18 cellular contexts compared by ENCODE assay signal in the genomic region with DNA sequence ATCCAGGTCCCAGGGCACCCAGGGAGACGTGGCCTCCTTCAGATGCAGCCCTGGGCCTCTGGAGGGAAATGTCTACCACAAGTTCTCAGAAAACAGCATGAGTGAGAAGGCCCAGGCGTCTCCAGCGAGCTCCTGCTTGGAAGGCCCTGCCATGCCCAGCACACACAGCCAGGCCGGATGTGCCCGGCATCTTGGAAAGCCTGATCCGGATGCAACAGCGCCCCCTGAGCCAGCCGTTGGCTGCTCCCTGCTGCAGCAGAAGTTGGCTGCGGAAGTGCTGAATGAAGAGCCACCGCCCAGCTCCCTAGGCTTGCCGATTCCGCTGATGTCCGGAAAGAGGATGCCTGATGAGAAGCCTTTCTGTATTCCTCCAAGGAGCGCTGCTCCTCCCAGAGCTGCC. TPM values are rescaled to one million over a fixed set of nuclear protein-coding genes. Genes with fewer than 3 reads are reported as not detected.
"Had no signal": no experiment of that assay in that cellular context is flagged by ENCODE, and none has a peak within 500 bp of the region (broad histone marks: within the 10 kb centered on the region; RNA-seq: fewer than 3 reads in every experiment).

No MANE protein-coding gene starts in this region.

- H3K36me3 Mint-ChIP-seq: activated naive CD8-positive, alpha-beta T cell; memory B cell; stimulated activated naive B cell treated with anti-CD40 and anti-IgM and Interleukin-4, amounts not matched to agents 10 μg/mL and 1 μg/mL and 100 μg/mL, for 72 hours had no signal

- H3K27me3 Mint-ChIP-seq: activated CD4-positive, alpha-beta T cell treated with anti-CD3 and anti-CD28 coated beads, Interleukin-2, amount 10 ng/mL, durations not matched to agents 24 days and 14 days; activated naive CD8-positive, alpha-beta T cell; memory B cell; stimulated activated naive B cell treated with anti-CD40 and anti-IgM and Interleukin-4, amounts not matched to agents 10 μg/mL and 1 μg/mL and 100 μg/mL, for 72 hours had no signal

- H3K4me3 Mint-ChIP-seq: activated CD4-positive, alpha-beta T cell treated with anti-CD3 and anti-CD28 coated beads, Interleukin-2, amount 10 ng/mL, durations not matched to agents 24 days and 14 days; activated CD8-positive, alpha-beta T cell treated with anti-CD3 and anti-CD28 coated beads, Interleukin-2, amount 10 ng/mL, durations not matched to agents 7 days and 5 days; activated naive CD8-positive, alpha-beta T cell; activated T-cell treated with anti-CD3 and anti-CD28 coated beads, Interleukin-2, amount 50 U/mL, for 72 hours; memory B cell; naive thymus-derived CD8-positive, alpha-beta T cell; stimulated activated naive B cell treated with anti-CD40 and anti-IgM and Interleukin-4, amounts not matched to agents 10 μg/mL and 1 μg/mL and 100 μg/mL, for 72 hours had no signal

- H3K27ac Mint-ChIP-seq: activated CD4-positive, alpha-beta T cell treated with anti-CD3 and anti-CD28 coated beads, Interleukin-2, amount 10 ng/mL, durations not matched to agents 24 days and 14 days; activated CD8-positive, alpha-beta T cell treated with anti-CD3 and anti-CD28 coated beads, Interleukin-2, amount 10 ng/mL, durations not matched to agents 7 days and 5 days; activated naive CD8-positive, alpha-beta T cell; activated T-cell treated with anti-CD3 and anti-CD28 coated beads, Interleukin-2, amount 50 U/mL, for 72 hours; memory B cell; naive thymus-derived CD8-positive, alpha-beta T cell; stimulated activated naive B cell treated with anti-CD40 and anti-IgM and Interleukin-4, amounts not matched to agents 10 μg/mL and 1 μg/mL and 100 μg/mL, for 72 hours had no signal

- H3K4me1 Mint-ChIP-seq: activated CD4-positive, alpha-beta T cell treated with anti-CD3 and anti-CD28 coated beads, Interleukin-2, amount 10 ng/mL, durations not matched to agents 24 days and 14 days; memory B cell; naive thymus-derived CD8-positive, alpha-beta T cell; stimulated activated naive B cell treated with anti-CD40 and anti-IgM and Interleukin-4, amounts not matched to agents 10 μg/mL and 1 μg/mL and 100 μg/mL, for 72 hours had no signal

- H3K27ac ChIP-seq: left ventricle myocardium inferior, tibial artery, uterus had no signal

- DNase-seq: activated CD4-positive, alpha-beta T cell treated with anti-CD3 and anti-CD28 coated beads, Interleukin-2, amount 10 ng/mL, durations not matched to agents 24 days and 14 days; activated CD4-positive, CD25-positive, alpha-beta regulatory T cell; activated CD8-positive, alpha-beta memory T cell treated with anti-CD3 and anti-CD28 coated beads, Interleukin-2, amount 50 U/mL, for 48 hours; activated CD8-positive, alpha-beta T cell treated with anti-CD3 and anti-CD28 coated beads, Interleukin-2, amount 10 ng/mL, durations not matched to agents 7 days and 5 days; activated gamma-delta T cell; activated T-cell treated with anti-CD3 and anti-CD28 coated beads, Interleukin-2, amount 50 U/mL, for 72 hours; amniotic stem cell; left ventricle myocardium inferior; naive thymus-derived CD8-positive, alpha-beta T cell; stimulated activated CD4-positive, alpha-beta T cell treated with anti-CD3 and anti-CD28 coated beads, Interleukin-2, amount 100 ng/mL, for 48 hours; stimulated activated naive B cell treated with anti-CD40 and anti-IgM and Interleukin-4, amounts not matched to agents 10 μg/mL and 1 μg/mL and 100 μg/mL, for 72 hours; tibial artery; uterus had no signal

- ATAC-seq: activated CD8-positive, alpha-beta T cell treated with anti-CD3 and anti-CD28 coated beads, Interleukin-2, amount 10 ng/mL, durations not matched to agents 7 days and 5 days; activated T-cell treated with anti-CD3 and anti-CD28 coated beads, Interleukin-2, amount 50 U/mL, for 72 hours; esophagus mucosa; naive thymus-derived CD8-positive, alpha-beta T cell; stimulated activated naive B cell treated with anti-CD40 and anti-IgM and Interleukin-4, amounts not matched to agents 10 μg/mL and 1 μg/mL and 100 μg/mL, for 72 hours had no signal

RNA-seq across cellular contexts. Expression of a gene that starts 0.9 kb away (rescaled TPM):
- total RNA-seq: activated CD4-positive, alpha-beta T cell treated with anti-CD3 and anti-CD28 coated beads, Interleukin-2, amount 10 ng/mL, durations not matched to agents 24 days and 14 days; activated CD8-positive, alpha-beta T cell treated with anti-CD3 and anti-CD28 coated beads, Interleukin-2, amount 10 ng/mL, durations not matched to agents 7 days and 5 days; activated T-cell treated with anti-CD3 and anti-CD28 coated beads, Interleukin-2, amount 50 U/mL, for 72 hours; cardiac septum; esophagus mucosa; kidney epithelial cell; left ventricle myocardium inferior; naive thymus-derived CD8-positive, alpha-beta T cell had no signal
